Comparison of ENCODE assay signal across 8 cellular contexts in genomic region chr9:27573699-27574265, GRCh38. TPM values are rescaled to one million over a fixed set of nuclear protein-coding genes. Genes with fewer than 3 reads are reported as not detected.
DNase-seq lines count a peak whose midpoint lies in the region; ATAC-seq, FAIRE-seq and TF ChIP-seq lines count a peak whose summit lies in the region.

No MANE protein-coding gene starts in this region.

- H3K27me3 ChIP-seq in upper lobe of left lung, result no peaks in the 10 kb centered on the region

- intact Hi-C loops in left cardiac atrium (cut with DNase I) (no loop called here), posterior cingulate gyrus (cut with DNase I) (loop anchor here (5.0 to 10.0 kb wide), 3 partner anchors 151 to 681 kb away; partner anchors contain the start of genes CAAP1 and IFT74)

- peak overlapping the region; percentile 36 to 81 (median 68) for H3K4me3 ChIP-seq in upper lobe of left lung

- TF ChIP-seq POLR2A in GM12891 (IDR thresholded peaks at IDR 0.05; ENCODE audit: low read depth, low read length) (peak; percentile 61), upper lobe of left lung (IDR thresholded peaks at IDR 0.05) (peak in 3 of 4 donors; percentile 70 to 79 (median 77))

- peak in 3 of 4 donors; percentile 87 to 99 (median 89) for TF ChIP-seq EP300 in upper lobe of left lung (IDR thresholded peaks at IDR 0.05)

- peak in 2 of 6 experiments; percentile 12 to 28 for TF ChIP-seq CTCF in upper lobe of left lung (IDR thresholded peaks at IDR 0.05)

- peaks cover 0 to 4% (median 1%) of the 10 kb centered on the region in 4 donors for H3K9me3 ChIP-seq in upper lobe of left lung

- peak; percentile 98 for FAIRE-seq in GM12891 (lab: Jason Lieb, UNC)

- peak; percentile 90 for ATAC-seq in HG02798 (IDR thresholded peaks at IDR 0.05; ENCODE audit: poor library complexity, unreplicated experiment)
- ATAC-seq in left cardiac atrium, result peak; percentile 90 to 91
- peak; percentile 92 to 95 for ATAC-seq in upper lobe of left lung (ENCODE audit: low FRiP score in 2 of 2)

- H3K36me3 ChIP-seq in upper lobe of left lung, result no peaks in the 10 kb centered on the region

- peak overlapping the region; percentile 96 to 99 (median 98) for H3K27ac ChIP-seq in upper lobe of left lung

- DNase-seq in GM12891 (ENCODE audit: insufficient read length, low spot score) (peak; percentile 49), NCI-H1417 treated with DMSO at 0.1 percent for 48 hours (lab: John Stamatoyannopoulos, UW) (peak; percentile 87), T-helper 1 cell (peak; percentile 87 to 99 (median 92)), amniotic stem cell (lab: John Stamatoyannopoulos, UW) (peak; percentile 95), left cardiac atrium (peak; percentile 96), posterior cingulate gyrus (peak; percentile 81 to 98 (median 93)), upper lobe of left lung (peak; percentile 48 to 98)

- WGBS in upper lobe of left lung, 2 donors, result 0% methylated on average over 30 of the region's 30 CpGs

- peaks cover 0 to 32% (median 14%) of the 10 kb centered on the region in 4 donors for H3K4me1 ChIP-seq in upper lobe of left lung

TF ChIP-seq in GM12891, 5 proteins besides CTCF, POLR2A, EP300 and RAD21:
- no peak for TF ChIP-seq PAX5 (IDR thresholded peaks at IDR 0.05; ENCODE audit: insufficient read depth, low read length, severe bottlenecking)
- no peak for TF ChIP-seq SPI1 (IDR thresholded peaks at IDR 0.05; ENCODE audit: low read depth, low read length)
- TF ChIP-seq POLR2AphosphoS5 (IDR thresholded peaks at IDR 0.05; ENCODE audit: low read depth, low read length), result no peak
- TF ChIP-seq POU2F2 (IDR thresholded peaks at IDR 0.05; ENCODE audit: low read depth, low read length), result no peak
- peak; percentile 58; the same call in 1 of the 2 replicates for TF ChIP-seq TAF1 (IDR thresholded peaks at IDR 0.05; ENCODE audit: low read depth, low read length)
TF ChIP-seq in GM12891: peak in this region for 1.

RNA-seq across cellular contexts. Expression of gene C9orf72, which starts 0.5 kb away (rescaled TPM):
- 3.2 TPM for polyA plus RNA-seq in GM12891 (2012; ENCODE audit: low read depth, missing spikeins)
- total RNA-seq in left cardiac atrium (10 to 100 TPM; 12.8 to 15.2 TPM), upper lobe of left lung (10 to 100 TPM; 16.9 to 57.8 (median 24.9) TPM)

RNA-seq across cellular contexts. Expression of gene MOB3B, which starts 44.2 kb away (rescaled TPM):
- 0.36 TPM for polyA plus RNA-seq in GM12891 (2012; ENCODE audit: low read depth, missing spikeins)
- total RNA-seq in left cardiac atrium (1 to 10 TPM; 1.2 to 1.6 TPM), upper lobe of left lung (10 to 100 TPM in 3 of 6 donors, 1 to 10 TPM in 3; 4.2 to 20.7 (median 8.3) TPM)

RNA-seq across cellular contexts. Expression of gene IFNK, which starts 49.7 kb away (rescaled TPM):
- polyA plus RNA-seq in GM12891 (2012; ENCODE audit: low read depth, missing spikeins), result not detected
- not detected for total RNA-seq in left cardiac atrium
- total RNA-seq in upper lobe of left lung, result not detected

Comparison
In these comparisons a context has a peak if more than half of its experiments do, and no peak if none do; other contexts are left out.
1. Peak in every context shown above with its lines: DNase-seq, ATAC-seq, H3K4me3 ChIP-seq and H3K27ac ChIP-seq.